ENCODE assay signal across 22 cellular contexts in genomic region chr1:31387612-31388011, GRCh38. TPM values are rescaled to one million over a fixed set of nuclear protein-coding genes. Genes with fewer than 3 reads are reported as not detected.
"Had no signal": no experiment of that assay in that cellular context is flagged by ENCODE, and none has a peak within 500 bp of the region (broad histone marks: within the 10 kb centered on the region; RNA-seq: fewer than 3 reads in every experiment).

No MANE protein-coding gene starts in this region.

- DNase-seq: activated CD4-positive, alpha-beta memory T cell treated with anti-CD3 and anti-CD28 coated beads, Interleukin-2, amount 10 ng/mL, durations not matched to agents 7 days and 5 days; activated CD4-positive, alpha-beta T cell treated with anti-CD3 and anti-CD28 coated beads for 36 hours; activated effector memory CD4-positive, alpha-beta T cell treated with anti-CD3 and anti-CD28 coated beads, Interleukin-2, amount 50 U/mL, for 16 hours; activated T-cell treated with anti-CD3 and anti-CD28 coated beads, Interleukin-2, amount 50 U/mL, for 4 hours; adrenal gland; central memory CD4-positive, alpha-beta T cell; effector memory CD8-positive, alpha-beta T cell; glutamatergic neuron; hypothalamus; kidney glomerular epithelial cell; mesenchymal stem cell; natural killer cell; nucleus accumbens; stimulated activated CD4-positive, alpha-beta T cell treated with anti-CD3 and anti-CD28 coated beads, Interleukin-15, amount 100 ng/mL, for 24 hours; stimulated activated CD4-positive, alpha-beta T cell treated with anti-CD3 and anti-CD28 coated beads, Interleukin-4, amount 100 ng/mL, for 1 hour; stimulated activated naive B cell treated with anti-CD40 and anti-IgM and Interleukin-4, amounts not matched to agents 10 μg/mL and 1 μg/mL and 100 μg/mL, for 72 hours; T-helper 2 cell; thyroid gland had no signal

- H3K4me1 Mint-ChIP-seq: activated CD4-positive, alpha-beta memory T cell treated with anti-CD3 and anti-CD28 coated beads, Interleukin-2, amount 10 ng/mL, durations not matched to agents 7 days and 5 days; activated CD4-positive, alpha-beta T cell treated with anti-CD3 and anti-CD28 coated beads for 36 hours; activated naive CD4-positive, alpha-beta T cell treated with anti-CD3 and anti-CD28 coated beads, Interleukin-2, amount 50 U/mL, for 24 hours; stimulated activated naive B cell treated with anti-CD40 and anti-IgM and Interleukin-4, amounts not matched to agents 10 μg/mL and 1 μg/mL and 100 μg/mL, for 72 hours had no signal

- ATAC-seq: activated CD4-positive, alpha-beta T cell treated with anti-CD3 and anti-CD28 coated beads for 36 hours; activated T-cell treated with anti-CD3 and anti-CD28 coated beads, Interleukin-2, amount 50 U/mL, for 4 hours; effector memory CD8-positive, alpha-beta T cell; natural killer cell; stimulated activated naive B cell treated with anti-CD40 and anti-IgM and Interleukin-4, amounts not matched to agents 10 μg/mL and 1 μg/mL and 100 μg/mL, for 72 hours had no signal

- H3K27me3 ChIP-seq: adrenal gland, thyroid gland, vagina had no signal

- H3K4me3 Mint-ChIP-seq: activated CD4-positive, alpha-beta memory T cell treated with anti-CD3 and anti-CD28 coated beads, Interleukin-2, amount 10 ng/mL, durations not matched to agents 7 days and 5 days; activated CD4-positive, alpha-beta T cell treated with anti-CD3 and anti-CD28 coated beads for 36 hours; activated naive CD4-positive, alpha-beta T cell treated with anti-CD3 and anti-CD28 coated beads, Interleukin-2, amount 50 U/mL, for 24 hours; activated T-cell treated with anti-CD3 and anti-CD28 coated beads, Interleukin-2, amount 50 U/mL, for 4 hours; dendritic cell treated with granulocyte-macrophage colony-stimulating factor and Interleukin-4, amounts not matched to agents 40 ng/mL and 50 ng/mL, for 4 days; effector memory CD8-positive, alpha-beta T cell; natural killer cell; stimulated activated naive B cell treated with anti-CD40 and anti-IgM and Interleukin-4, amounts not matched to agents 10 μg/mL and 1 μg/mL and 100 μg/mL, for 72 hours had no signal

- H3K27ac Mint-ChIP-seq: activated CD4-positive, alpha-beta memory T cell treated with anti-CD3 and anti-CD28 coated beads, Interleukin-2, amount 10 ng/mL, durations not matched to agents 7 days and 5 days; activated CD4-positive, alpha-beta T cell treated with anti-CD3 and anti-CD28 coated beads for 36 hours; activated naive CD4-positive, alpha-beta T cell treated with anti-CD3 and anti-CD28 coated beads, Interleukin-2, amount 50 U/mL, for 24 hours; dendritic cell treated with granulocyte-macrophage colony-stimulating factor and Interleukin-4, amounts not matched to agents 40 ng/mL and 50 ng/mL, for 4 days; effector memory CD8-positive, alpha-beta T cell; stimulated activated naive B cell treated with anti-CD40 and anti-IgM and Interleukin-4, amounts not matched to agents 10 μg/mL and 1 μg/mL and 100 μg/mL, for 72 hours had no signal

- H3K9me3 Mint-ChIP-seq: activated CD4-positive, alpha-beta memory T cell treated with anti-CD3 and anti-CD28 coated beads, Interleukin-2, amount 10 ng/mL, durations not matched to agents 7 days and 5 days; activated naive CD4-positive, alpha-beta T cell treated with anti-CD3 and anti-CD28 coated beads, Interleukin-2, amount 50 U/mL, for 24 hours; activated T-cell treated with anti-CD3 and anti-CD28 coated beads, Interleukin-2, amount 50 U/mL, for 4 hours; dendritic cell treated with granulocyte-macrophage colony-stimulating factor and Interleukin-4, amounts not matched to agents 40 ng/mL and 50 ng/mL, for 4 days; effector memory CD8-positive, alpha-beta T cell; natural killer cell; stimulated activated naive B cell treated with anti-CD40 and anti-IgM and Interleukin-4, amounts not matched to agents 10 μg/mL and 1 μg/mL and 100 μg/mL, for 72 hours had no signal

- H3K36me3 Mint-ChIP-seq: activated naive CD4-positive, alpha-beta T cell treated with anti-CD3 and anti-CD28 coated beads, Interleukin-2, amount 50 U/mL, for 24 hours; natural killer cell; stimulated activated naive B cell treated with anti-CD40 and anti-IgM and Interleukin-4, amounts not matched to agents 10 μg/mL and 1 μg/mL and 100 μg/mL, for 72 hours had no signal

- H3K27ac ChIP-seq: adrenal gland, skin epidermis, thyroid gland, vagina had no signal

- H3K36me3 ChIP-seq: adrenal gland, thyroid gland, vagina had no signal

- H3K4me3 ChIP-seq: adrenal gland, skin epidermis, thyroid gland, vagina had no signal

- H3K4me1 ChIP-seq: thyroid gland, vagina had no signal

- H3K9me3 ChIP-seq: adrenal gland, thyroid gland, vagina had no signal

RNA-seq across cellular contexts. Expression of gene FABP3, which starts 14.7 kb away (rescaled TPM):
- total RNA-seq: activated CD4-positive, alpha-beta memory T cell treated with anti-CD3 and anti-CD28 coated beads, Interleukin-2, amount 10 ng/mL, durations not matched to agents 7 days and 5 days; activated CD4-positive, alpha-beta T cell treated with anti-CD3 and anti-CD28 coated beads for 36 hours; activated T-cell treated with anti-CD3 and anti-CD28 coated beads, Interleukin-2, amount 50 U/mL, for 4 hours; natural killer cell had no signal
